30 cellular contexts compared by ENCODE assay signal in the genomic region with DNA sequence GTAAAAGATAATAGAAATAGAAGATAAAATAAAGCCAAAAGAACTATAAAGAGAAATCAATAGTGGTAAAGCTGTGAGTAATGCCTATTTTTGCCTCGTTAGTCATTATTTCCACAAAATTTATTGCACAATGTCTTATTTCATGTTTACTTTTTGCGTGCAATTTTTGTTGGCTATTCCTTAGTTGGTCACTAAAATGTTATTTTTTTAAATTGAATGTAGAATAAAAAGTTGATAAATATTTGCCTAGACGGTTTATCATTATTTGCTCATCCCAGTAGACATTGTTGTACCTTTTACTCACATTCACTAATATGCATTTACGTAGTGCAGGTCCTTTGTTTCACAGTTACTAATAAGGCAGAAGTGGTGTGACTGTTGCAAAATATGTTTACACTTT.
DNase-seq lines count a peak whose midpoint lies in the region; ATAC-seq and TF ChIP-seq lines count a peak whose summit lies in the region.
"Had no signal": no experiment of that assay in that cellular context is flagged by ENCODE, and none has a peak within 500 bp of the region (broad histone marks: within the 10 kb centered on the region; RNA-seq: fewer than 3 reads in every experiment).

No MANE protein-coding gene starts in this region.

- H3K27ac ChIP-seq in ACC112 (ENCODE audit: low read depth, low read length), result peak overlapping the region; percentile 60
- H3K27ac ChIP-seq: foreskin keratinocyte, heart left ventricle, HL-60, neural progenitor cell, right atrium auricular region, stomach, thyroid gland, uterus had no signal

- H3K4me3 ChIP-seq in ACC112 (ENCODE audit: low read depth, low read length), result no peak overlapping the region; the same call in 1 of the 2 replicates
- H3K4me3 ChIP-seq in cardiac fibroblast (replicated peaks in 1 of 2; ENCODE audit: low read depth in 2 of 2, low read length in 2 of 2), result no peak overlapping the region
- H3K4me3 ChIP-seq: heart left ventricle, neural progenitor cell, right atrium auricular region, stomach, thyroid gland, uterus had no signal

- H3K36me3 ChIP-seq in ACC112 (ENCODE audit: insufficient read depth, low read length), result no peaks in the 10 kb centered on the region
- H3K36me3 ChIP-seq: BE2C, heart left ventricle, neural progenitor cell, right atrium auricular region, stomach, thyroid gland, uterus had no signal

- H3K79me2 ChIP-seq in ACC112 (ENCODE audit: control insufficient read depth, insufficient read depth, low read length, unreplicated experiment), result no peaks in the 10 kb centered on the region

- H3K4me1 ChIP-seq in ACC112 (ENCODE audit: control insufficient read depth, insufficient read depth, low read length, unreplicated experiment), result peaks cover 16% of the 10 kb centered on the region
- H3K4me1 ChIP-seq: BE2C, foreskin keratinocyte, heart left ventricle, right atrium auricular region, stomach, uterus had no signal

- DNase-seq in HS-5 (ENCODE audit: low read depth) (peak; percentile 47), cardiac fibroblast (ENCODE audit: low read depth in 2 of 2) (peak; percentile 54 to 84), iris pigment epithelial cell (ENCODE audit: low read depth) (peak; percentile 13), NCI-H1105 treated with DMSO at 0.1 percent for 48 hours (lab: John Stamatoyannopoulos, UW) (no peak)
- DNase-seq in activated CD4-positive, alpha-beta T cell treated with anti-CD3 and anti-CD28 coated beads for 4 hours, result no peak
- DNase-seq: activated CD4-positive, alpha-beta T cell treated with anti-CD3 and anti-CD28 coated beads, Interleukin-2, amount 50 U/mL, for 4 hours; activated CD4-positive, CD25-positive, alpha-beta regulatory T cell; activated T-cell treated with anti-CD3 and anti-CD28 coated beads, Interleukin-2, amount 50 U/mL, for 72 hours; BE2C; CD8-positive, alpha-beta T cell; foreskin keratinocyte; H9; heart left ventricle; Karpas-422; kidney; left ventricle myocardium superior; NCI-H1694; NCI-H2171; RPMI8226; stimulated activated CD4-positive, alpha-beta T cell treated with anti-CD3 and anti-CD28 coated beads, Interleukin-12 subunit alpha, Interleukin-12 subunit beta, amount 100 ng/mL, for 4 hours; stimulated activated CD4-positive, alpha-beta T cell treated with anti-CD3 and anti-CD28 coated beads, Interleukin-2, amount 100 ng/mL, for 48 hours; stomach; thyroid gland; uterus had no signal

- no peak for TF ChIP-seq CTCF in cardiac fibroblast (IDR thresholded peaks at IDR 0.05; ENCODE audit: low read depth, low read length)

- ATAC-seq in GM18907 (IDR thresholded peaks at IDR 0.05; ENCODE audit: unreplicated experiment) (no peak), HG03432 (IDR thresholded peaks at IDR 0.05; ENCODE audit: unreplicated experiment) (no peak)
- ATAC-seq: activated T-cell treated with anti-CD3 and anti-CD28 coated beads, Interleukin-2, amount 50 U/mL, for 72 hours; CD8-positive, alpha-beta T cell; foreskin keratinocyte; heart left ventricle; left ventricle myocardium superior had no signal

- no peak overlapping the region for H2AFZ ChIP-seq in ACC112 (ENCODE audit: low read length, unreplicated experiment)
- H2AFZ ChIP-seq: neural progenitor cell had no signal

- H3K27me3 ChIP-seq in ACC112 (ENCODE audit: insufficient read depth, low read length), result no peaks in the 10 kb centered on the region
- H3K27me3 ChIP-seq: BE2C, foreskin keratinocyte, heart left ventricle, neural progenitor cell, right atrium auricular region, stomach, thyroid gland, uterus had no signal

Comparison
In these comparisons a context has a peak if more than half of its experiments do, and no peak if none do; other contexts are left out.
1. DNase-seq: peak in HS-5 (single experiment), cardiac fibroblast (2 of 2) and iris pigment epithelial cell (single experiment); none in NCI-H1105 treated with DMSO at 0.1 percent for 48 hours (single experiment) and activated CD4-positive, alpha-beta T cell treated with anti-CD3 and anti-CD28 coated beads for 4 hours (0 of 2).